1 cellular context compared by ENCODE assay signal in genomic region chr12:10368206-10369171, GRCh38.
TF ChIP-seq lines count a peak whose summit lies in the region.

No MANE protein-coding gene starts in this region.

TF ChIP-seq in WTC11, 78 proteins besides CTCF, POLR2A, EP300 and RAD21 (continued from another document):
- TF ChIP-seq MAX (CRISPR knock-in tag; IDR thresholded peaks at IDR 0.05) (no peak), NR3C1 (CRISPR knock-in tag; conservative IDR thresholded peaks at IDR 0.05; ENCODE audit: low read depth) (no peak), ESRRA (CRISPR knock-in tag; IDR thresholded peaks at IDR 0.05; ENCODE audit: borderline replicate concordance) (no peak), GTF2I (CRISPR knock-in tag; conservative IDR thresholded peaks at IDR 0.05) (no peak), NR1H2 (CRISPR knock-in tag; IDR thresholded peaks at IDR 0.05) (no peak), PRRX2 (CRISPR knock-in tag; IDR thresholded peaks at IDR 0.05) (no peak), ZNF317 (CRISPR knock-in tag; IDR thresholded peaks at IDR 0.05; ENCODE audit: borderline replicate concordance, low read depth) (no peak), SMAD4 (CRISPR knock-in tag; IDR thresholded peaks at IDR 0.05) (no peak), HMGA2 (CRISPR knock-in tag; IDR thresholded peaks at IDR 0.05) (no peak), ZNF425 (CRISPR knock-in tag; conservative IDR thresholded peaks at IDR 0.05) (no peak), CBFB (CRISPR knock-in tag; IDR thresholded peaks at IDR 0.05; ENCODE audit: low read depth) (no peak)
